29 cellular contexts compared by ENCODE assay signal in genomic region chr13:61113140-61113658, GRCh38.
"Had no signal": no experiment of that assay in that cellular context is flagged by ENCODE, and none has a peak within 500 bp of the region (broad histone marks: within the 10 kb centered on the region; RNA-seq: fewer than 3 reads in every experiment).

No MANE protein-coding gene starts in this region.

- ATAC-seq: naive thymus-derived CD8-positive, alpha-beta T cell; pancreas; stimulated activated naive B cell treated with anti-CD40 and anti-IgM and Interleukin-4, amounts not matched to agents 10 μg/mL and 1 μg/mL and 100 μg/mL, for 72 hours had no signal

- DNase-seq: naive B cell; naive thymus-derived CD8-positive, alpha-beta T cell; nephron progenitor cell; nucleus accumbens; retina; right lobe of liver; sigmoid colon; small intestine; stimulated activated CD4-positive, alpha-beta T cell treated with anti-CD3 and anti-CD28 coated beads, Interleukin-12 subunit alpha, Interleukin-12 subunit beta, amount 100 ng/mL, for 4 hours; stimulated activated CD4-positive, alpha-beta T cell treated with anti-CD3 and anti-CD28 coated beads, Interleukin-1b, Interleukin-23, amount 100 ng/mL, for 48 hours; stimulated activated CD4-positive, alpha-beta T cell treated with anti-CD3 and anti-CD28 coated beads, Interleukin-4, amount 100 ng/mL, for 1 hour; stimulated activated CD4-positive, alpha-beta T cell treated with anti-CD3 and anti-CD28 coated beads, Interleukin-4, amount 100 ng/mL, for 4 hours; stimulated activated CD8-positive, alpha-beta memory T cell treated with anti-CD3 and anti-CD28 coated beads, Interleukin-4, amount 100 ng/mL, for 48 hours; stimulated activated naive B cell treated with anti-CD40 and anti-IgM and Interleukin-4, amounts not matched to agents 10 μg/mL and 1 μg/mL and 100 μg/mL, for 72 hours; stimulated activated naive CD4-positive, alpha-beta T cell treated with Interleukin-2 at 50 U/mL for 16 hours; stomach; thyroid gland; trophoblast cell; uterus had no signal

- H3K4me3 ChIP-seq: pancreas, prostate gland, right atrium auricular region, right lobe of liver, sigmoid colon, stomach, thoracic aorta, thyroid gland, tibial nerve, upper lobe of left lung, uterus had no signal

- H3K27me3 ChIP-seq: neutrophil, pancreas, right atrium auricular region, right lobe of liver, sigmoid colon, stomach, thyroid gland, tibial nerve, upper lobe of left lung, uterus had no signal

- H3K27ac ChIP-seq: neutrophil, pancreas, prostate gland, right atrium auricular region, right lobe of liver, sigmoid colon, stomach, thoracic aorta, thyroid gland, tibial nerve, upper lobe of left lung, uterus had no signal

- H3K27me3 Mint-ChIP-seq: naive B cell; naive thymus-derived CD8-positive, alpha-beta T cell; natural killer cell treated with Interleukin-12 subunit alpha and Interleukin-12 subunit beta and Interleukin-15 and Interleukin-18, amount 100 ng/mL, for 72 hours; stimulated activated naive B cell treated with anti-CD40 and anti-IgM and Interleukin-4, amounts not matched to agents 10 μg/mL and 1 μg/mL and 100 μg/mL, for 72 hours; stimulated activated naive CD8-positive, alpha-beta T cell treated with anti-CD3 and anti-CD28 coated beads, Interleukin-15, Interleukin-2, amounts not matched to agents 100 ng/mL and 50 ng/mL, for 24 hours had no signal

- H3K36me3 ChIP-seq: neutrophil, pancreas, prostate gland, right atrium auricular region, right lobe of liver, sigmoid colon, stomach, thoracic aorta, thyroid gland, tibial nerve, upper lobe of left lung, uterus had no signal

- H3K4me1 Mint-ChIP-seq: naive B cell; naive thymus-derived CD8-positive, alpha-beta T cell; nephron progenitor cell; neural crest cell; stimulated activated naive B cell treated with anti-CD40 and anti-IgM and Interleukin-4, amounts not matched to agents 10 μg/mL and 1 μg/mL and 100 μg/mL, for 72 hours had no signal

- H3K4me1 ChIP-seq: pancreas, prostate gland, right atrium auricular region, right lobe of liver, sigmoid colon, stomach, thyroid gland, tibial nerve, upper lobe of left lung, uterus had no signal

- H3K27ac Mint-ChIP-seq: naive B cell; naive thymus-derived CD8-positive, alpha-beta T cell; natural killer cell treated with Interleukin-12 subunit alpha and Interleukin-12 subunit beta and Interleukin-15 and Interleukin-18, amount 100 ng/mL, for 72 hours; nephron progenitor cell; stimulated activated naive B cell treated with anti-CD40 and anti-IgM and Interleukin-4, amounts not matched to agents 10 μg/mL and 1 μg/mL and 100 μg/mL, for 72 hours; stimulated activated naive CD8-positive, alpha-beta T cell treated with anti-CD3 and anti-CD28 coated beads, Interleukin-15, Interleukin-2, amounts not matched to agents 100 ng/mL and 50 ng/mL, for 24 hours had no signal

- H3K9me3 ChIP-seq: neutrophil, pancreas, prostate gland, right atrium auricular region, right lobe of liver, sigmoid colon, thoracic aorta, thyroid gland, uterus had no signal

- H3K36me3 Mint-ChIP-seq: naive B cell; naive thymus-derived CD8-positive, alpha-beta T cell; natural killer cell treated with Interleukin-12 subunit alpha and Interleukin-12 subunit beta and Interleukin-15 and Interleukin-18, amount 100 ng/mL, for 72 hours; stimulated activated naive B cell treated with anti-CD40 and anti-IgM and Interleukin-4, amounts not matched to agents 10 μg/mL and 1 μg/mL and 100 μg/mL, for 72 hours had no signal

- H3K4me3 Mint-ChIP-seq: naive B cell; naive thymus-derived CD8-positive, alpha-beta T cell; natural killer cell treated with Interleukin-12 subunit alpha and Interleukin-12 subunit beta and Interleukin-15 and Interleukin-18, amount 100 ng/mL, for 72 hours; nephron progenitor cell; neural crest cell; stimulated activated naive B cell treated with anti-CD40 and anti-IgM and Interleukin-4, amounts not matched to agents 10 μg/mL and 1 μg/mL and 100 μg/mL, for 72 hours; stimulated activated naive CD8-positive, alpha-beta T cell treated with anti-CD3 and anti-CD28 coated beads, Interleukin-15, Interleukin-2, amounts not matched to agents 100 ng/mL and 50 ng/mL, for 24 hours had no signal
